Comparison of ENCODE assay signal across 1 cellular context in genomic region chr10:90857635-90858488, GRCh38.
TF ChIP-seq lines count a peak whose summit lies in the region.

Gene HTR7 (minus strand): TSS chr10:90858039. CDS start chr10:90857671, 368 bp downstream.

TF ChIP-seq in A549, 52 proteins besides CTCF, POLR2A, EP300 and RAD21 (continued from another document):
- TF ChIP-seq, protein P1, sequence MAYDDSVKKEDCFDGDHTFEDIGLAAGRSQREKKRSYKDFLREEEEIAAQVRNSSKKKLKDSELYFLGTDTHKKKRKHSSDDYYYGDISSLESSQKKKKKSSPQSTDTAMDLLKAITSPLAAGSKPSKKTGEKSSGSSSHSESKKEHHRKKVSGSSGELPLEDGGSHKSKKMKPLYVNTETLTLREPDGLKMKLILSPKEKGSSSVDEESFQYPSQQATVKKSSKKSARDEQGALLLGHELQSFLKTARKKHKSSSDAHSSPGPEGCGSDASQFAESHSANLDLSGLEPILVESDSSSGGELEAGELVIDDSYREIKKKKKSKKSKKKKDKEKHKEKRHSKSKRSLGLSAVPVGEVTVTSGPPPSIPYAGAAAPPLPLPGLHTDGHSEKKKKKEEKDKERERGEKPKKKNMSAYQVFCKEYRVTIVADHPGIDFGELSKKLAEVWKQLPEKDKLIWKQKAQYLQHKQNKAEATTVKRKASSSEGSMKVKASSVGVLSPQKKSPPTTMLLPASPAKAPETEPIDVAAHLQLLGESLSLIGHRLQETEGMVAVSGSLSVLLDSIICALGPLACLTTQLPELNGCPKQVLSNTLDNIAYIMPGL (CRISPR knock-in tag; IDR thresholded peaks at IDR 0.05; ENCODE audit: borderline replicate concordance): no peak
- no peak for TF ChIP-seq POLR2AphosphoS2 (conservative IDR thresholded peaks at IDR 0.05; ENCODE audit: low read length)
- no peak for TF ChIP-seq HOXA7 (CRISPR knock-in tag; IDR thresholded peaks at IDR 0.05)
- no peak for TF ChIP-seq CHD2 (IDR thresholded peaks at IDR 0.05; ENCODE audit: low read length, partially characterized antibody)
- TF ChIP-seq ESRRA (IDR thresholded peaks at IDR 0.05; ENCODE audit: borderline replicate concordance, low read length): no peak
- TF ChIP-seq JUN (IDR thresholded peaks at IDR 0.05): 0 out of 5 replicates have a peak, but pooled peaks of 1 of the 2 experiments have one; percentile 33
- no peak for TF ChIP-seq HOXB5 (CRISPR knock-in tag; IDR thresholded peaks at IDR 0.05)
- TF ChIP-seq KDM1A (IDR thresholded peaks at IDR 0.05; ENCODE audit: low read depth): no peak
- TF ChIP-seq, protein P2, sequence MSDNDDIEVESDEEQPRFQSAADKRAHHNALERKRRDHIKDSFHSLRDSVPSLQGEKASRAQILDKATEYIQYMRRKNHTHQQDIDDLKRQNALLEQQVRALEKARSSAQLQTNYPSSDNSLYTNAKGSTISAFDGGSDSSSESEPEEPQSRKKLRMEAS (IDR thresholded peaks at IDR 0.05): peak; percentile 53; the same call in 1 of the 2 replicates
- no peak for TF ChIP-seq MAZ (IDR thresholded peaks at IDR 0.05; ENCODE audit: borderline replicate concordance, low read depth, low read length)
- TF ChIP-seq JUNB (IDR thresholded peaks at IDR 0.05): no peak
- TF ChIP-seq GATA3 (IDR thresholded peaks at IDR 0.05; ENCODE audit: borderline replicate concordance): no peak
- no peak for TF ChIP-seq NR3C1 (IDR thresholded peaks at IDR 0.05)
- no peak for TF ChIP-seq BHLHE40 (IDR thresholded peaks at IDR 0.05; ENCODE audit: low read depth, low read length)
- no peak for TF ChIP-seq FOSL2 (IDR thresholded peaks at IDR 0.05)
- TF ChIP-seq FOSL2 (CRISPR knock-in tag; IDR thresholded peaks at IDR 0.05): no peak
- no peak for TF ChIP-seq TFCP2L1 (CRISPR knock-in tag; IDR thresholded peaks at IDR 0.05)
- TF ChIP-seq NFE2L2 (conservative IDR thresholded peaks at IDR 0.05; ENCODE audit: low read length): no peak
- no peak for TF ChIP-seq HDAC2 (IDR thresholded peaks at IDR 0.05)
- no peak for TF ChIP-seq RFX5 (IDR thresholded peaks at IDR 0.05)
- peak; percentile 43; the same call in 2 of the 3 replicates for TF ChIP-seq SMC3 (IDR thresholded peaks at IDR 0.05)
- TF ChIP-seq MYC (IDR thresholded peaks at IDR 0.05; ENCODE audit: borderline replicate concordance, low read length): no peak
- TF ChIP-seq, protein P3, sequence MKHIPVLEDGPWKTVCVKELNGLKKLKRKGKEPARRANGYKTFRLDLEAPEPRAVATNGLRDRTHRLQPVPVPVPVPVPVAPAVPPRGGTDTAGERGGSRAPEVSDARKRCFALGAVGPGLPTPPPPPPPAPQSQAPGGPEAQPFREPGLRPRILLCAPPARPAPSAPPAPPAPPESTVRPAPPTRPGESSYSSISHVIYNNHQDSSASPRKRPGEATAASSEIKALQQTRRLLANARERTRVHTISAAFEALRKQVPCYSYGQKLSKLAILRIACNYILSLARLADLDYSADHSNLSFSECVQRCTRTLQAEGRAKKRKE (CRISPR knock-in tag; IDR thresholded peaks at IDR 0.05; ENCODE audit: low read depth): no peak
- TF ChIP-seq E2F6 (IDR thresholded peaks at IDR 0.05; ENCODE audit: borderline replicate concordance, low read depth): no peak
- TF ChIP-seq NPAS2 (CRISPR knock-in tag; IDR thresholded peaks at IDR 0.05; ENCODE audit: borderline replicate concordance): no peak
- TF ChIP-seq, protein P4, sequence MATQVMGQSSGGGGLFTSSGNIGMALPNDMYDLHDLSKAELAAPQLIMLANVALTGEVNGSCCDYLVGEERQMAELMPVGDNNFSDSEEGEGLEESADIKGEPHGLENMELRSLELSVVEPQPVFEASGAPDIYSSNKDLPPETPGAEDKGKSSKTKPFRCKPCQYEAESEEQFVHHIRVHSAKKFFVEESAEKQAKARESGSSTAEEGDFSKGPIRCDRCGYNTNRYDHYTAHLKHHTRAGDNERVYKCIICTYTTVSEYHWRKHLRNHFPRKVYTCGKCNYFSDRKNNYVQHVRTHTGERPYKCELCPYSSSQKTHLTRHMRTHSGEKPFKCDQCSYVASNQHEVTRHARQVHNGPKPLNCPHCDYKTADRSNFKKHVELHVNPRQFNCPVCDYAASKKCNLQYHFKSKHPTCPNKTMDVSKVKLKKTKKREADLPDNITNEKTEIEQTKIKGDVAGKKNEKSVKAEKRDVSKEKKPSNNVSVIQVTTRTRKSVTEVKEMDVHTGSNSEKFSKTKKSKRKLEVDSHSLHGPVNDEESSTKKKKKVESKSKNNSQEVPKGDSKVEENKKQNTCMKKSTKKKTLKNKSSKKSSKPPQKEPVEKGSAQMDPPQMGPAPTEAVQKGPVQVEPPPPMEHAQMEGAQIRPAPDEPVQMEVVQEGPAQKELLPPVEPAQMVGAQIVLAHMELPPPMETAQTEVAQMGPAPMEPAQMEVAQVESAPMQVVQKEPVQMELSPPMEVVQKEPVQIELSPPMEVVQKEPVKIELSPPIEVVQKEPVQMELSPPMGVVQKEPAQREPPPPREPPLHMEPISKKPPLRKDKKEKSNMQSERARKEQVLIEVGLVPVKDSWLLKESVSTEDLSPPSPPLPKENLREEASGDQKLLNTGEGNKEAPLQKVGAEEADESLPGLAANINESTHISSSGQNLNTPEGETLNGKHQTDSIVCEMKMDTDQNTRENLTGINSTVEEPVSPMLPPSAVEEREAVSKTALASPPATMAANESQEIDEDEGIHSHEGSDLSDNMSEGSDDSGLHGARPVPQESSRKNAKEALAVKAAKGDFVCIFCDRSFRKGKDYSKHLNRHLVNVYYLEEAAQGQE (IDR thresholded peaks at IDR 0.05): no peak
- no peak for TF ChIP-seq ZSCAN20 (CRISPR knock-in tag; IDR thresholded peaks at IDR 0.05)
- no peak for TF ChIP-seq ZFP36 (IDR thresholded peaks at IDR 0.05; ENCODE audit: borderline replicate concordance, partially characterized antibody)
- TF ChIP-seq HEYL (CRISPR knock-in tag; IDR thresholded peaks at IDR 0.05): no peak
- TF ChIP-seq RNF2 (IDR thresholded peaks at IDR 0.05; ENCODE audit: borderline replicate concordance, low read depth): peak; percentile 100
